9 cellular contexts compared by ENCODE assay signal in genomic region chr4:172202480-172203076, GRCh38.
DNase-seq lines count a peak whose midpoint lies in the region; ATAC-seq and TF ChIP-seq lines count a peak whose summit lies in the region.
"Had no signal": no experiment of that assay in that cellular context is flagged by ENCODE, and none has a peak within 500 bp of the region (broad histone marks: within the 10 kb centered on the region; RNA-seq: fewer than 3 reads in every experiment).

No MANE protein-coding gene starts in this region.

- no peaks in the 10 kb centered on the region for H3K9me3 ChIP-seq in mucosa of descending colon

- peak; percentile 14 for DNase-seq in NCI-H1105 (lab: John Stamatoyannopoulos, UW)
- no peak for DNase-seq in NCI-H1105 treated with DMSO at 0.1 percent for 48 hours (lab: John Stamatoyannopoulos, UW)
- DNase-seq in HT1080 (ENCODE audit: low read depth) = peak; percentile 13
- DNase-seq in hepatic stellate cell (ENCODE audit: low spot score) = peak; percentile 33
- DNase-seq in mucosa of descending colon = no peak
- DNase-seq in NK-92 treated with Interleukin-12 subunit alpha and Interleukin-12 subunit beta, amount 100 ng/mL, for 24 hours (lab: John Stamatoyannopoulos, UW) = no peak
- no peak for DNase-seq in T-helper 2 cell
- DNase-seq: CD4-positive, CD25-positive, alpha-beta regulatory T cell had no signal

- ATAC-seq in SK-N-SH treated with all-trans-retinoic acid at 6 μM for 48 hours = peak; percentile 56; the same call in 2 of the 3 replicates
- ATAC-seq in mucosa of descending colon = no peak

- no peaks in the 10 kb centered on the region for H3K36me3 ChIP-seq in mucosa of descending colon (ENCODE audit: low read depth)

- no peaks in the 10 kb centered on the region for H3K4me1 ChIP-seq in mucosa of descending colon (ENCODE audit: low read depth)

- TF ChIP-seq CTCF in mucosa of descending colon (IDR thresholded peaks at IDR 0.05) = no peak

- intact Hi-C loops in mucosa of descending colon (cut with DNase I, micrococcal nuclease) = no loop called here

- H3K4me3 ChIP-seq in mucosa of descending colon = no peak overlapping the region

TF ChIP-seq in SK-N-SH treated with all-trans-retinoic acid at 6 μM for 48 hours, 23 proteins besides CTCF, POLR2A, EP300 and RAD21:
- TF ChIP-seq TCF4 (CRISPR knock-in tag; IDR thresholded peaks at IDR 0.05; ENCODE audit: borderline replicate concordance) = no peak
- TF ChIP-seq CSRNP3 (CRISPR knock-in tag; IDR thresholded peaks at IDR 0.05) = no peak
- TF ChIP-seq ZNF70 (CRISPR knock-in tag; IDR thresholded peaks at IDR 0.05) = no peak
- no peak for TF ChIP-seq SNAI2 (CRISPR knock-in tag; IDR thresholded peaks at IDR 0.05)
- TF ChIP-seq ARNTL (CRISPR knock-in tag; IDR thresholded peaks at IDR 0.05; ENCODE audit: borderline replicate concordance, low read depth) = no peak
- TF ChIP-seq, protein P1, sequence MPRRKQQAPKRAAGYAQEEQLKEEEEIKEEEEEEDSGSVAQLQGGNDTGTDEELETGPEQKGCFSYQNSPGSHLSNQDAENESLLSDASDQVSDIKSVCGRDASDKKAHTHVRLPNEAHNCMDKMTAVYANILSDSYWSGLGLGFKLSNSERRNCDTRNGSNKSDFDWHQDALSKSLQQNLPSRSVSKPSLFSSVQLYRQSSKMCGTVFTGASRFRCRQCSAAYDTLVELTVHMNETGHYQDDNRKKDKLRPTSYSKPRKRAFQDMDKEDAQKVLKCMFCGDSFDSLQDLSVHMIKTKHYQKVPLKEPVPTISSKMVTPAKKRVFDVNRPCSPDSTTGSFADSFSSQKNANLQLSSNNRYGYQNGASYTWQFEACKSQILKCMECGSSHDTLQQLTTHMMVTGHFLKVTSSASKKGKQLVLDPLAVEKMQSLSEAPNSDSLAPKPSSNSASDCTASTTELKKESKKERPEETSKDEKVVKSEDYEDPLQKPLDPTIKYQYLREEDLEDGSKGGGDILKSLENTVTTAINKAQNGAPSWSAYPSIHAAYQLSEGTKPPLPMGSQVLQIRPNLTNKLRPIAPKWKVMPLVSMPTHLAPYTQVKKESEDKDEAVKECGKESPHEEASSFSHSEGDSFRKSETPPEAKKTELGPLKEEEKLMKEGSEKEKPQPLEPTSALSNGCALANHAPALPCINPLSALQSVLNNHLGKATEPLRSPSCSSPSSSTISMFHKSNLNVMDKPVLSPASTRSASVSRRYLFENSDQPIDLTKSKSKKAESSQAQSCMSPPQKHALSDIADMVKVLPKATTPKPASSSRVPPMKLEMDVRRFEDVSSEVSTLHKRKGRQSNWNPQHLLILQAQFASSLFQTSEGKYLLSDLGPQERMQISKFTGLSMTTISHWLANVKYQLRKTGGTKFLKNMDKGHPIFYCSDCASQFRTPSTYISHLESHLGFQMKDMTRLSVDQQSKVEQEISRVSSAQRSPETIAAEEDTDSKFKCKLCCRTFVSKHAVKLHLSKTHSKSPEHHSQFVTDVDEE (CRISPR knock-in tag; IDR thresholded peaks at IDR 0.05) = no peak

Comparison
In these comparisons a context has a peak if more than half of its experiments do, and no peak if none do; other contexts are left out.
1. DNase-seq: peak in NCI-H1105 (single experiment), HT1080 (single experiment) and hepatic stellate cell (single experiment); none in NCI-H1105 treated with DMSO at 0.1 percent for 48 hours (single experiment), mucosa of descending colon (0 of 3), NK-92 treated with Interleukin-12 subunit alpha and Interleukin-12 subunit beta, amount 100 ng/mL, for 24 hours (single experiment) and T-helper 2 cell (0 of 5).